In genomic region chr13:96781141-96781540, GRCh38 we compare ENCODE assay signal across 21 cellular contexts.
DNase-seq lines count a peak whose midpoint lies in the region; ATAC-seq and TF ChIP-seq lines count a peak whose summit lies in the region.
"Had no signal": no experiment of that assay in that cellular context is flagged by ENCODE, and none has a peak within 500 bp of the region (broad histone marks: within the 10 kb centered on the region; RNA-seq: fewer than 3 reads in every experiment).

No MANE protein-coding gene starts in this region.

- peaks cover 5 to 12% (median 10%) of the 10 kb centered on the region in 5 donors for H3K9me3 Mint-ChIP-seq in CD8-positive, alpha-beta memory T cell

- peaks cover 20% of the 10 kb centered on the region for H3K9me3 ChIP-seq in MG63
- no peaks in the 10 kb centered on the region for H3K9me3 ChIP-seq in testis
- H3K9me3 ChIP-seq in CD8-positive, alpha-beta memory T cell (ENCODE audit: low read length), result no peaks in the 10 kb centered on the region

- H3K4me1 Mint-ChIP-seq in CD8-positive, alpha-beta memory T cell, result no peaks in the 10 kb centered on the region
- H3K4me1 Mint-ChIP-seq: central memory CD8-positive, alpha-beta T cell; natural killer cell; T-helper 17 cell had no signal

- no peak for TF ChIP-seq CTCF in dorsolateral prefrontal cortex (IDR thresholded peaks at IDR 0.05 in 54 of 56, conservative IDR thresholded peaks at IDR 0.05 in 2 of 56; ENCODE audit: low read depth in 1 of 56, partially characterized antibody in 56 of 56)
- TF ChIP-seq CTCF in testis (IDR thresholded peaks at IDR 0.05), result no peak

- ATAC-seq in GM18868 (IDR thresholded peaks at IDR 0.05; ENCODE audit: unreplicated experiment) (no peak), GM21619 (IDR thresholded peaks at IDR 0.05; ENCODE audit: unreplicated experiment) (no peak)
- ATAC-seq: activated CD8-positive, alpha-beta T cell treated with anti-CD3 and anti-CD28 coated beads for 36 hours; foreskin keratinocyte; natural killer cell; T-helper 17 cell; WTC11 had no signal

- H3K27ac Mint-ChIP-seq in CD8-positive, alpha-beta memory T cell, result no peak overlapping the region
- H3K27ac Mint-ChIP-seq: activated CD8-positive, alpha-beta T cell treated with anti-CD3 and anti-CD28 coated beads for 36 hours; activated T-helper 1 cell treated with anti-CD3 and anti-CD28 coated beads, Interleukin-12 subunit alpha, Interleukin-12 subunit beta, Interleukin-2, Interleukin-4 antibody, amounts not matched to agents 30 ng/mL and 10 ng/mL and 1 ng/mL, durations not matched to agents 14 hours and 24 hours and 36 hours; natural killer cell; T-helper 17 cell; WTC11 had no signal

- no peak for TF ChIP-seq POLR2A in testis (IDR thresholded peaks at IDR 0.05)

- H3K36me3 ChIP-seq in MG63 (no peaks in the 10 kb centered on the region), testis (ENCODE audit: low read depth, missing control alignments) (no peaks in the 10 kb centered on the region)
- no peaks in the 10 kb centered on the region for H3K36me3 ChIP-seq in CD8-positive, alpha-beta memory T cell (ENCODE audit: insufficient read depth, low read length)
- H3K36me3 ChIP-seq: stomach had no signal

- no peaks in the 10 kb centered on the region for H3K4me1 ChIP-seq in testis
- H3K4me1 ChIP-seq in CD8-positive, alpha-beta memory T cell (ENCODE audit: insufficient read depth, low read length), result no peaks in the 10 kb centered on the region
- H3K4me1 ChIP-seq: foreskin keratinocyte had no signal

- no peak overlapping the region for H3K4me3 Mint-ChIP-seq in CD8-positive, alpha-beta memory T cell
- H3K4me3 Mint-ChIP-seq: activated CD8-positive, alpha-beta T cell treated with anti-CD3 and anti-CD28 coated beads for 36 hours; activated T-helper 1 cell treated with anti-CD3 and anti-CD28 coated beads, Interleukin-12 subunit alpha, Interleukin-12 subunit beta, Interleukin-2, Interleukin-4 antibody, amounts not matched to agents 30 ng/mL and 10 ng/mL and 1 ng/mL, durations not matched to agents 14 hours and 24 hours and 36 hours; central memory CD8-positive, alpha-beta T cell; natural killer cell; T-helper 17 cell; WTC11 had no signal

- 42 to 45% methylated on average over 4 of the region's 4 CpGs for WGBS in testis, 2 donors

- CTCF ChIA-PET in CD8-positive, alpha-beta memory T cell (lab: Charles Lee), result no interaction called here

- DNase-seq in MG63, result peak; percentile 98
- DNase-seq in dorsolateral prefrontal cortex, result peak; percentile 23 to 76 (median 60)
- DNase-seq in medulla oblongata (ENCODE audit: extremely low spot score), result peak; percentile 79
- peak; percentile 26 for DNase-seq in testis
- no peak for DNase-seq in CD8-positive, alpha-beta memory T cell
- DNase-seq: activated CD8-positive, alpha-beta T cell treated with anti-CD3 and anti-CD28 coated beads for 36 hours; AML-193; GF-D8; GM23248; natural killer cell; NCI-H187; retina; SHP77 treated with DMSO at 0.1 percent for 48 hours; stomach; T-helper 17 cell had no signal

- H3K4me3 ChIP-seq in MG63 (no peak overlapping the region), dorsolateral prefrontal cortex (peak overlapping the region in 2 of 59 donors; percentile 12 to 25), testis (no peak overlapping the region)
- no peak overlapping the region for H3K4me3 ChIP-seq in CD8-positive, alpha-beta memory T cell (ENCODE audit: low read length)
- H3K4me3 ChIP-seq: GM23248, stomach had no signal

- H3K27ac ChIP-seq in dorsolateral prefrontal cortex (peak overlapping the region; percentile 30 to 89 (median 76)), testis (no peak overlapping the region)
- no peak overlapping the region for H3K27ac ChIP-seq in CD8-positive, alpha-beta memory T cell (ENCODE audit: low read depth, low read length)
- H3K27ac ChIP-seq: foreskin keratinocyte, GM23248, stomach had no signal

- POLR2A ChIA-PET in CD8-positive, alpha-beta memory T cell (lab: Charles Lee), result no interaction called here

- H3K36me3 Mint-ChIP-seq in CD8-positive, alpha-beta memory T cell, result no peaks in the 10 kb centered on the region
- H3K36me3 Mint-ChIP-seq: natural killer cell had no signal

- intact Hi-C loops in dorsolateral prefrontal cortex (cut with DNase I) (no loop called here), testis (cut with DNase I; ENCODE audit: low total_unique reads) (no loop called here)

- H3K27me3 ChIP-seq in MG63, result no peaks in the 10 kb centered on the region
- H3K27me3 ChIP-seq in dorsolateral prefrontal cortex, result no peaks in the 10 kb centered on the region
- no peaks in the 10 kb centered on the region for H3K27me3 ChIP-seq in testis
- no peaks in the 10 kb centered on the region for H3K27me3 ChIP-seq in CD8-positive, alpha-beta memory T cell (ENCODE audit: insufficient read depth, low read length, poor library complexity, severe bottlenecking)
- H3K27me3 ChIP-seq: foreskin keratinocyte, stomach had no signal

- H3K27me3 Mint-ChIP-seq in CD8-positive, alpha-beta memory T cell, result no peaks in the 10 kb centered on the region
- H3K27me3 Mint-ChIP-seq: activated CD8-positive, alpha-beta T cell treated with anti-CD3 and anti-CD28 coated beads for 36 hours; central memory CD8-positive, alpha-beta T cell; T-helper 17 cell had no signal

Comparison
In these comparisons a context has a peak if more than half of its experiments do, and no peak if none do; other contexts are left out.
1. DNase-seq: peak in MG63 (single experiment), dorsolateral prefrontal cortex (10 of 10), medulla oblongata (single experiment) and testis (single experiment); none in CD8-positive, alpha-beta memory T cell (0 of 5).
2. H3K27ac ChIP-seq: peak in dorsolateral prefrontal cortex (59 of 59); none in testis (0 of 2) and CD8-positive, alpha-beta memory T cell (single experiment).